Comparison of ENCODE assay signal across 25 cellular contexts in genomic region chr7:35584990-35585389, GRCh38.
"Had no signal": no experiment of that assay in that cellular context is flagged by ENCODE, and none has a peak within 500 bp of the region (broad histone marks: within the 10 kb centered on the region; RNA-seq: fewer than 3 reads in every experiment).

No MANE protein-coding gene starts in this region.

- H3K4me3 ChIP-seq: adrenal gland, colonic mucosa, esophagus squamous epithelium, gastroesophageal sphincter had no signal

- H3K27ac ChIP-seq: adrenal gland, colonic mucosa, epithelial cell of prostate, esophagus squamous epithelium, gastroesophageal sphincter had no signal

- H3K36me3 ChIP-seq: adrenal gland, colonic mucosa, esophagus squamous epithelium, gastroesophageal sphincter had no signal

- H3K27me3 ChIP-seq: adrenal gland, colonic mucosa, esophagus squamous epithelium, gastroesophageal sphincter had no signal

- H3K9me3 ChIP-seq: adrenal gland, colonic mucosa, esophagus squamous epithelium had no signal

- H3K4me1 ChIP-seq: adrenal gland, colonic mucosa, esophagus squamous epithelium, gastroesophageal sphincter had no signal

- DNase-seq: activated CD4-positive, alpha-beta memory T cell treated with anti-CD3 and anti-CD28 coated beads for 36 hours; activated CD4-positive, alpha-beta T cell treated with anti-CD3 and anti-CD28 coated beads for 36 hours; activated CD4-positive, alpha-beta T cell treated with anti-CD3 and anti-CD28 coated beads, Interleukin-2, amount 10 ng/mL, durations not matched to agents 24 days and 14 days; activated CD4-positive, CD25-positive, alpha-beta regulatory T cell; activated CD4-positive, CD25-positive, alpha-beta regulatory T cell treated with anti-CD3 and anti-CD28 coated beads, Interleukin-2, amount 50 U/mL, for 72 hours; activated CD8-positive, alpha-beta memory T cell treated with anti-CD3 and anti-CD28 coated beads, Interleukin-2, amount 10 ng/mL, durations not matched to agents 7 days and 5 days; activated CD8-positive, alpha-beta memory T cell treated with anti-CD3 and anti-CD28 coated beads, Interleukin-2, amount 50 U/mL, for 4 hours; activated CD8-positive, alpha-beta T cell treated with anti-CD3 and anti-CD28 coated beads, Interleukin-2, amount 10 ng/mL, durations not matched to agents 7 days and 5 days; activated effector memory CD4-positive, alpha-beta T cell treated with anti-CD3 and anti-CD28 coated beads, Interleukin-2, amount 50 U/mL, for 16 hours; activated naive CD4-positive, alpha-beta T cell treated with anti-CD3 and anti-CD28 coated beads for 36 hours; activated naive CD8-positive, alpha-beta T cell treated with anti-CD3 and anti-CD28 coated beads for 36 hours; activated naive CD8-positive, alpha-beta T cell treated with anti-CD3 and anti-CD28 coated beads, Interleukin-2, amount 50 U/mL, for 24 hours; activated T-cell treated with anti-CD3 and anti-CD28 coated beads, Interleukin-2, amount 50 U/mL, for 1 hour; activated T-cell treated with anti-CD3 and anti-CD28 coated beads, Interleukin-2, amount 50 U/mL, for 48 hours; adrenal gland; amygdala; aorta; caudate nucleus; colonic mucosa; effector CD8-positive, alpha-beta T cell; esophagus squamous epithelium; foreskin melanocyte; T-helper 2 cell had no signal
